ENCODE assay signal across 1 cellular context in genomic region chr9:127921592-127922120, GRCh38.
TF ChIP-seq lines count a peak whose summit lies in the region.

No MANE protein-coding gene starts in this region.

TF ChIP-seq in HepG2, 621 proteins besides CTCF, POLR2A, EP300 and RAD21 (continued from another document and continues in another):
- TF ChIP-seq, protein P1, sequence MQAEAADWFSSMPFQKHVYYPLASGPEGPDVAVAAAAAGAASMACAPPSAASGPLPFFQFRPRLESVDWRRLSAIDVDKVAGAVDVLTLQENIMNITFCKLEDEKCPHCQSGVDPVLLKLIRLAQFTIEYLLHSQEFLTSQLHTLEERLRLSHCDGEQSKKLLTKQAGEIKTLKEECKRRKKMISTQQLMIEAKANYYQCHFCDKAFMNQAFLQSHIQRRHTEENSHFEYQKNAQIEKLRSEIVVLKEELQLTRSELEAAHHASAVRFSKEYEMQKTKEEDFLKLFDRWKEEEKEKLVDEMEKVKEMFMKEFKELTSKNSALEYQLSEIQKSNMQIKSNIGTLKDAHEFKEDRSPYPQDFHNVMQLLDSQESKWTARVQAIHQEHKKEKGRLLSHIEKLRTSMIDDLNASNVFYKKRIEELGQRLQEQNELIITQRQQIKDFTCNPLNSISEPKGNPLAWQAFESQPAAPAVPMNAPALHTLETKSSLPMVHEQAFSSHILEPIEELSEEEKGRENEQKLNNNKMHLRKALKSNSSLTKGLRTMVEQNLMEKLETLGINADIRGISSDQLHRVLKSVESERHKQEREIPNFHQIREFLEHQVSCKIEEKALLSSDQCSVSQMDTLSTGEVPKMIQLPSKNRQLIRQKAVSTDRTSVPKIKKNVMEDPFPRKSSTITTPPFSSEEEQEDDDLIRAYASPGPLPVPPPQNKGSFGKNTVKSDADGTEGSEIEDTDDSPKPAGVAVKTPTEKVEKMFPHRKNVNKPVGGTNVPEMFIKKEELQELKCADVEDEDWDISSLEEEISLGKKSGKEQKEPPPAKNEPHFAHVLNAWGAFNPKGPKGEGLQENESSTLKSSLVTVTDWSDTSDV (CRISPR knock-in tag; IDR thresholded peaks at IDR 0.05): peak; percentile 68; the same call in 1 of the 2 replicates
- TF ChIP-seq SALL1 (CRISPR knock-in tag; IDR thresholded peaks at IDR 0.05) (0 out of 2 replicates have a peak, but pooled peaks have one; percentile 21), NKX3-1 (CRISPR knock-in tag; IDR thresholded peaks at IDR 0.05) (no peak), ZNF552 (CRISPR knock-in tag; IDR thresholded peaks at IDR 0.05; ENCODE audit: borderline replicate concordance) (no peak), ZNF530 (CRISPR knock-in tag; IDR thresholded peaks at IDR 0.05; ENCODE audit: low read depth) (no peak), ZNF646 (CRISPR knock-in tag; IDR thresholded peaks at IDR 0.05) (no peak), BHLHE40 (IDR thresholded peaks at IDR 0.05; ENCODE audit: low read length) (no peak), CEBPG (CRISPR knock-in tag; IDR thresholded peaks at IDR 0.05) (no peak), HCFC1 (IDR thresholded peaks at IDR 0.05; ENCODE audit: low read depth, low read length) (no peak), GMEB2 (CRISPR knock-in tag; IDR thresholded peaks at IDR 0.05; ENCODE audit: low read depth) (no peak), ZNF629 (CRISPR knock-in tag; conservative IDR thresholded peaks at IDR 0.05) (peak; percentile 97), ZNF337 (CRISPR knock-in tag; IDR thresholded peaks at IDR 0.05; ENCODE audit: borderline replicate concordance, low read depth) (no peak), ZNF558 (CRISPR knock-in tag; IDR thresholded peaks at IDR 0.05; ENCODE audit: borderline replicate concordance) (no peak), KDM2A (CRISPR knock-in tag; IDR thresholded peaks at IDR 0.05; ENCODE audit: borderline replicate concordance, low read depth) (peak; percentile 85), ELF4 (CRISPR knock-in tag; IDR thresholded peaks at IDR 0.05; ENCODE audit: borderline replicate concordance) (no peak), ADNP (CRISPR knock-in tag; IDR thresholded peaks at IDR 0.05) (peak; percentile 41; the same call in 1 of the 2 replicates), SUZ12 (IDR thresholded peaks at IDR 0.05; ENCODE audit: low read depth, low read length) (no peak), ZNF678 (CRISPR knock-in tag; IDR thresholded peaks at IDR 0.05) (no peak), MXI1 (IDR thresholded peaks at IDR 0.05; ENCODE audit: borderline replicate concordance, low read depth, low read length) (peak; percentile 37; the same call in 1 of the 3 replicates), ZNF570 (CRISPR knock-in tag; IDR thresholded peaks at IDR 0.05; ENCODE audit: borderline replicate concordance) (no peak), ZNF672 (CRISPR knock-in tag; IDR thresholded peaks at IDR 0.05) (no peak), ZNF891 (CRISPR knock-in tag; IDR thresholded peaks at IDR 0.05) (0 out of 2 replicates have a peak, but pooled peaks have one; percentile 24), HMGXB4 (CRISPR knock-in tag; IDR thresholded peaks at IDR 0.05; ENCODE audit: borderline replicate concordance in 1 of 2, low read depth in 1 of 2) (peak; percentile 18 to 57; a peak in 2 of 4 replicates), BATF2 (CRISPR knock-in tag; IDR thresholded peaks at IDR 0.05) (no peak), SAP130 (CRISPR knock-in tag; IDR thresholded peaks at IDR 0.05; ENCODE audit: low read depth) (0 out of 2 replicates have a peak, but pooled peaks have one; percentile 24), MXD4 (CRISPR knock-in tag; IDR thresholded peaks at IDR 0.05) (0 out of 2 replicates have a peak, but pooled peaks have one; percentile 21), ZSCAN9 (CRISPR knock-in tag; IDR thresholded peaks at IDR 0.05; ENCODE audit: borderline replicate concordance) (no peak)
- TF ChIP-seq, protein P2, sequence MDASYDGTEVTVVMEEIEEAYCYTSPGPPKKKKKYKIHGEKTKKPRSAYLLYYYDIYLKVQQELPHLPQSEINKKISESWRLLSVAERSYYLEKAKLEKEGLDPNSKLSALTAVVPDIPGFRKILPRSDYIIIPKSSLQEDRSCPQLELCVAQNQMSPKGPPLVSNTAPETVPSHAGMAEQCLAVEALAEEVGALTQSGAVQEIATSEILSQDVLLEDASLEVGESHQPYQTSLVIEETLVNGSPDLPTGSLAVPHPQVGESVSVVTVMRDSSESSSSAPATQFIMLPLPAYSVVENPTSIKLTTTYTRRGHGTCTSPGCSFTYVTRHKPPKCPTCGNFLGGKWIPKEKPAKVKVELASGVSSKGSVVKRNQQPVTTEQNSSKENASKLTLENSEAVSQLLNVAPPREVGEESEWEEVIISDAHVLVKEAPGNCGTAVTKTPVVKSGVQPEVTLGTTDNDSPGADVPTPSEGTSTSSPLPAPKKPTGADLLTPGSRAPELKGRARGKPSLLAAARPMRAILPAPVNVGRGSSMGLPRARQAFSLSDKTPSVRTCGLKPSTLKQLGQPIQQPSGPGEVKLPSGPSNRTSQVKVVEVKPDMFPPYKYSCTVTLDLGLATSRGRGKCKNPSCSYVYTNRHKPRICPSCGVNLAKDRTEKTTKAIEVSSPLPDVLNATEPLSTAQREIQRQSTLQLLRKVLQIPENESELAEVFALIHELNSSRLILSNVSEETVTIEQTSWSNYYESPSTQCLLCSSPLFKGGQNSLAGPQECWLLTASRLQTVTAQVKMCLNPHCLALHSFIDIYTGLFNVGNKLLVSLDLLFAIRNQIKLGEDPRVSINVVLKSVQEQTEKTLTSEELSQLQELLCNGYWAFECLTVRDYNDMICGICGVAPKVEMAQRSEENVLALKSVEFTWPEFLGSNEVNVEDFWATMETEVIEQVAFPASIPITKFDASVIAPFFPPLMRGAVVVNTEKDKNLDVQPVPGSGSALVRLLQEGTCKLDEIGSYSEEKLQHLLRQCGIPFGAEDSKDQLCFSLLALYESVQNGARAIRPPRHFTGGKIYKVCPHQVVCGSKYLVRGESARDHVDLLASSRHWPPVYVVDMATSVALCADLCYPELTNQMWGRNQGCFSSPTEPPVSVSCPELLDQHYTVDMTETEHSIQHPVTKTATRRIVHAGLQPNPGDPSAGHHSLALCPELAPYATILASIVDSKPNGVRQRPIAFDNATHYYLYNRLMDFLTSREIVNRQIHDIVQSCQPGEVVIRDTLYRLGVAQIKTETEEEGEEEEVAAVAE (CRISPR knock-in tag; IDR thresholded peaks at IDR 0.05; ENCODE audit: borderline replicate concordance): no peak
- TF ChIP-seq, protein P3, sequence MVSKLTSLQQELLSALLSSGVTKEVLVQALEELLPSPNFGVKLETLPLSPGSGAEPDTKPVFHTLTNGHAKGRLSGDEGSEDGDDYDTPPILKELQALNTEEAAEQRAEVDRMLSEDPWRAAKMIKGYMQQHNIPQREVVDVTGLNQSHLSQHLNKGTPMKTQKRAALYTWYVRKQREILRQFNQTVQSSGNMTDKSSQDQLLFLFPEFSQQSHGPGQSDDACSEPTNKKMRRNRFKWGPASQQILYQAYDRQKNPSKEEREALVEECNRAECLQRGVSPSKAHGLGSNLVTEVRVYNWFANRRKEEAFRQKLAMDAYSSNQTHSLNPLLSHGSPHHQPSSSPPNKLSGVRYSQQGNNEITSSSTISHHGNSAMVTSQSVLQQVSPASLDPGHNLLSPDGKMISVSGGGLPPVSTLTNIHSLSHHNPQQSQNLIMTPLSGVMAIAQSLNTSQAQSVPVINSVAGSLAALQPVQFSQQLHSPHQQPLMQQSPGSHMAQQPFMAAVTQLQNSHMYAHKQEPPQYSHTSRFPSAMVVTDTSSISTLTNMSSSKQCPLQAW (CRISPR knock-in tag; IDR thresholded peaks at IDR 0.05): 0 out of 2 replicates have a peak, but pooled peaks have one; percentile 8
- TF ChIP-seq, protein P4, sequence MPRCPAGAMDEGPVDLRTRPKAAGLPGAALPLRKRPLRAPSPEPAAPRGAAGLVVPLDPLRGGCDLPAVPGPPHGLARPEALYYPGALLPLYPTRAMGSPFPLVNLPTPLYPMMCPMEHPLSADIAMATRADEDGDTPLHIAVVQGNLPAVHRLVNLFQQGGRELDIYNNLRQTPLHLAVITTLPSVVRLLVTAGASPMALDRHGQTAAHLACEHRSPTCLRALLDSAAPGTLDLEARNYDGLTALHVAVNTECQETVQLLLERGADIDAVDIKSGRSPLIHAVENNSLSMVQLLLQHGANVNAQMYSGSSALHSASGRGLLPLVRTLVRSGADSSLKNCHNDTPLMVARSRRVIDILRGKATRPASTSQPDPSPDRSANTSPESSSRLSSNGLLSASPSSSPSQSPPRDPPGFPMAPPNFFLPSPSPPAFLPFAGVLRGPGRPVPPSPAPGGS (CRISPR knock-in tag; IDR thresholded peaks at IDR 0.05): no peak
- TF ChIP-seq, protein P5, sequence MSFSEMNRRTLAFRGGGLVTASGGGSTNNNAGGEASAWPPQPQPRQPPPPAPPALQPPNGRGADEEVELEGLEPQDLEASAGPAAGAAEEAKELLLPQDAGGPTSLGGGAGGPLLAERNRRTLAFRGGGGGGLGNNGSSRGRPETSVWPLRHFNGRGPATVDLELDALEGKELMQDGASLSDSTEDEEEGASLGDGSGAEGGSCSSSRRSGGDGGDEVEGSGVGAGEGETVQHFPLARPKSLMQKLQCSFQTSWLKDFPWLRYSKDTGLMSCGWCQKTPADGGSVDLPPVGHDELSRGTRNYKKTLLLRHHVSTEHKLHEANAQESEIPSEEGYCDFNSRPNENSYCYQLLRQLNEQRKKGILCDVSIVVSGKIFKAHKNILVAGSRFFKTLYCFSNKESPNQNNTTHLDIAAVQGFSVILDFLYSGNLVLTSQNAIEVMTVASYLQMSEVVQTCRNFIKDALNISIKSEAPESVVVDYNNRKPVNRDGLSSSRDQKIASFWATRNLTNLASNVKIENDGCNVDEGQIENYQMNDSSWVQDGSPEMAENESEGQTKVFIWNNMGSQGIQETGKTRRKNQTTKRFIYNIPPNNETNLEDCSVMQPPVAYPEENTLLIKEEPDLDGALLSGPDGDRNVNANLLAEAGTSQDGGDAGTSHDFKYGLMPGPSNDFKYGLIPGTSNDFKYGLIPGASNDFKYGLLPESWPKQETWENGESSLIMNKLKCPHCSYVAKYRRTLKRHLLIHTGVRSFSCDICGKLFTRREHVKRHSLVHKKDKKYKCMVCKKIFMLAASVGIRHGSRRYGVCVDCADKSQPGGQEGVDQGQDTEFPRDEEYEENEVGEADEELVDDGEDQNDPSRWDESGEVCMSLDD (CRISPR knock-in tag; IDR thresholded peaks at IDR 0.05; ENCODE audit: borderline replicate concordance): no peak
